In genomic region chr22:47618180-47618579, GRCh38 we compare ENCODE assay signal across 29 cellular contexts.
DNase-seq lines count a peak whose midpoint lies in the region; ATAC-seq and TF ChIP-seq lines count a peak whose summit lies in the region.
"Had no signal": no experiment of that assay in that cellular context is flagged by ENCODE, and none has a peak within 500 bp of the region (broad histone marks: within the 10 kb centered on the region; RNA-seq: fewer than 3 reads in every experiment).

No MANE protein-coding gene starts in this region.

- H3K27ac ChIP-seq in Peyer's patch: no peak overlapping the region
- no peak overlapping the region for H3K27ac ChIP-seq in sigmoid colon
- no peak overlapping the region for H3K27ac ChIP-seq in esophagus muscularis mucosa (replicated peaks in 1 of 4)
- H3K27ac ChIP-seq in transverse colon: no peak overlapping the region
- H3K27ac ChIP-seq: heart left ventricle, KMS-11, parathyroid adenoma, right atrium auricular region, thyroid gland had no signal

- H3K4me1 ChIP-seq in Peyer's patch: no peaks in the 10 kb centered on the region
- no peaks in the 10 kb centered on the region for H3K4me1 ChIP-seq in sigmoid colon
- H3K4me1 ChIP-seq in esophagus muscularis mucosa: no peaks in the 10 kb centered on the region
- no peaks in the 10 kb centered on the region for H3K4me1 ChIP-seq in transverse colon
- H3K4me1 ChIP-seq: heart left ventricle, parathyroid adenoma, right atrium auricular region, thyroid gland had no signal

- intact Hi-C loops in sigmoid colon (cut with DNase I): no loop called here
- intact Hi-C loops in esophagus muscularis mucosa (cut with DNase I): no loop called here
- intact Hi-C loops in transverse colon (cut with DNase I; ENCODE audit: low total_unique reads): no loop called here

- H3K36me3 ChIP-seq in Peyer's patch (no peaks in the 10 kb centered on the region), sigmoid colon (no peaks in the 10 kb centered on the region), esophagus muscularis mucosa (no peaks in the 10 kb centered on the region), transverse colon (no peaks in the 10 kb centered on the region)
- H3K36me3 ChIP-seq: heart left ventricle, MG63, right atrium auricular region, thyroid gland had no signal

- ATAC-seq in left lobe of liver: no peak
- ATAC-seq: esophagus mucosa had no signal

- H3K9me3 ChIP-seq in Peyer's patch: no peaks in the 10 kb centered on the region
- no peaks in the 10 kb centered on the region for H3K9me3 ChIP-seq in sigmoid colon
- no peaks in the 10 kb centered on the region for H3K9me3 ChIP-seq in esophagus muscularis mucosa
- H3K9me3 ChIP-seq in transverse colon: no peaks in the 10 kb centered on the region
- H3K9me3 ChIP-seq: heart left ventricle, MG63, right atrium auricular region, thyroid gland had no signal

- no peak overlapping the region for H3K4me3 ChIP-seq in Peyer's patch
- no peak overlapping the region for H3K4me3 ChIP-seq in sigmoid colon
- no peak overlapping the region for H3K4me3 ChIP-seq in esophagus muscularis mucosa
- no peak overlapping the region for H3K4me3 ChIP-seq in transverse colon
- H3K4me3 ChIP-seq: heart left ventricle, lung, MG63, right atrium auricular region, thyroid gland had no signal

- TF ChIP-seq CTCF in Peyer's patch (IDR thresholded peaks at IDR 0.05) (no peak), sigmoid colon (IDR thresholded peaks at IDR 0.05) (no peak), esophagus muscularis mucosa (IDR thresholded peaks at IDR 0.05) (no peak), transverse colon (IDR thresholded peaks at IDR 0.05) (no peak)

- in situ Hi-C loops in transverse colon (cut with MboI; ENCODE audit: low pct_ligation_motif_present in 1 of 4, low pct_unique_long_range_greater_than_20kb in 1 of 4, low sequenced_read_pairs in 3 of 4): no loop called here

- TF ChIP-seq EP300 in sigmoid colon (IDR thresholded peaks at IDR 0.05) (no peak), esophagus muscularis mucosa (IDR thresholded peaks at IDR 0.05) (no peak), transverse colon (IDR thresholded peaks at IDR 0.05; ENCODE audit: low read depth) (no peak)

- 19 to 20% methylated on average over 15 of the region's 15 CpGs for WGBS in sigmoid colon, 2 donors
- WGBS in esophagus muscularis mucosa: 13% methylated on average over 9 of the region's 15 CpGs
- WGBS in transverse colon (ENCODE audit: low coverage in 1 of 2), 2 donors: 39% methylated on average over 15 of the region's 15 CpGs; no CpG with 5 or more reads in 1 of the 2 donors

- DNase-seq in NCI-H82 (lab: John Stamatoyannopoulos, UW): peak; percentile 55
- DNase-seq in NCI-H82 treated with DMSO at 0.1 percent for 48 hours (lab: John Stamatoyannopoulos, UW; ENCODE audit: unreplicated experiment): no peak
- DNase-seq in Peyer's patch: peak in 2 of 3 donors; percentile 15 to 26
- DNase-seq in left lobe of liver (ENCODE audit: low spot score): peak; percentile 32
- DNase-seq in sigmoid colon: peak; percentile 52
- DNase-seq in esophagus muscularis mucosa (ENCODE audit: extremely low spot score): no peak
- no peak for DNase-seq in AG08395 (ENCODE audit: low spot score)
- no peak for DNase-seq in transverse colon
- DNase-seq: activated CD4-positive, alpha-beta T cell treated with anti-CD3 and anti-CD28 coated beads, Interleukin-2, amount 10 ng/mL, durations not matched to agents 24 days and 14 days; activated naive CD4-positive, alpha-beta T cell treated with Interleukin-2 at 50 U/mL for 16 hours; activated T-cell treated with anti-CD3 and anti-CD28 coated beads, Interleukin-2, amount 50 U/mL, for 48 hours; caudate nucleus; CD4-positive, alpha-beta memory T cell; foreskin fibroblast; HCEC 1CT; heart left ventricle; kidney; MG63; NCI-H1105; NCI-H2081 treated with DMSO at 0.1 percent for 48 hours; NCI-H226; NCI-H748 treated with DMSO at 0.1 percent for 48 hours; stimulated activated CD4-positive, alpha-beta T cell treated with anti-CD3 and anti-CD28 coated beads, Interleukin-2, amount 100 ng/mL, for 24 hours; thyroid gland had no signal

- H3K27me3 ChIP-seq in Peyer's patch (no peaks in the 10 kb centered on the region), sigmoid colon (peaks cover 0 to 10% (median 4%) of the 10 kb centered on the region in 3 donors), esophagus muscularis mucosa (peaks cover 0 to 57% (median 0%) of the 10 kb centered on the region in 4 donors), transverse colon (no peaks in the 10 kb centered on the region)
- H3K27me3 ChIP-seq: MG63, right atrium auricular region, thyroid gland had no signal

- TF ChIP-seq POLR2A in Peyer's patch (IDR thresholded peaks at IDR 0.05): no peak
- no peak for TF ChIP-seq POLR2A in sigmoid colon (IDR thresholded peaks at IDR 0.05)
- TF ChIP-seq POLR2A in esophagus muscularis mucosa (IDR thresholded peaks at IDR 0.05; ENCODE audit: low read depth): no peak
- no peak for TF ChIP-seq POLR2A in transverse colon (IDR thresholded peaks at IDR 0.05)

Comparison
In these comparisons a context has a peak if more than half of its experiments do, and no peak if none do; other contexts are left out.
1. DNase-seq: peak in NCI-H82 (single experiment), Peyer's patch (2 of 3), left lobe of liver (single experiment) and sigmoid colon (single experiment); none in NCI-H82 treated with DMSO at 0.1 percent for 48 hours (single experiment), esophagus muscularis mucosa (single experiment), AG08395 (single experiment) and transverse colon (single experiment).